Comparison of ENCODE assay signal across 1 cellular context in genomic region chr17:31072186-31072585, GRCh38.
TF ChIP-seq lines count a peak whose summit lies in the region.

No MANE protein-coding gene starts in this region.

TF ChIP-seq in HEK293, 187 proteins besides CTCF, POLR2A, EP300 and RAD21 (continued from another document):
- TF ChIP-seq ZNF518A (tag by site-specific recombination; conservative IDR thresholded peaks at IDR 0.05; ENCODE audit: low read depth), result 0 out of 2 replicates have a peak, but pooled peaks have one; percentile 10
